12 cellular contexts compared by ENCODE assay signal in genomic region chr19:29785955-29786589, GRCh38. TPM values are rescaled to one million over a fixed set of nuclear protein-coding genes. Genes with fewer than 3 reads are reported as not detected.
DNase-seq lines count a peak whose midpoint lies in the region; ATAC-seq and TF ChIP-seq lines count a peak whose summit lies in the region.
"Had no signal": no experiment of that assay in that cellular context is flagged by ENCODE, and none has a peak within 500 bp of the region (broad histone marks: within the 10 kb centered on the region; RNA-seq: fewer than 3 reads in every experiment).

No MANE protein-coding gene starts in this region.

- no peaks in the 10 kb centered on the region for H3K9me3 Mint-ChIP-seq in natural killer cell treated with Interleukin-12 subunit alpha and Interleukin-12 subunit beta and Interleukin-15 and Interleukin-18, amount 100 ng/mL, for 72 hours
- H3K9me3 Mint-ChIP-seq: activated T-helper 17 cell treated with anti-CD3 and anti-CD28 coated beads, Interleukin-2, amount 50 U/mL, for 72 hours had no signal

- H4K8ac ChIP-seq in mesendoderm (ENCODE audit: low read depth, low read length), result no peak overlapping the region

- H4K5ac ChIP-seq in mesendoderm (ENCODE audit: low read length), result no peak overlapping the region

- H3K9me2 ChIP-seq in DOHH2 (replicated peaks; ENCODE audit: control insufficient read depth, low read length), result no peaks in the 10 kb centered on the region

- H2AK5ac ChIP-seq in mesendoderm (ENCODE audit: low read length), result no peak overlapping the region

- H3K27ac ChIP-seq in DOHH2 (ENCODE audit: low read depth, low read length), result no peak overlapping the region
- no peak overlapping the region for H3K27ac ChIP-seq in mesendoderm (ENCODE audit: low read depth, low read length)

- H3K27ac Mint-ChIP-seq in natural killer cell treated with Interleukin-12 subunit alpha and Interleukin-12 subunit beta and Interleukin-15 and Interleukin-18, amount 100 ng/mL, for 72 hours, result no peak overlapping the region
- H3K27ac Mint-ChIP-seq: activated T-helper 17 cell treated with anti-CD3 and anti-CD28 coated beads, Interleukin-2, amount 50 U/mL, for 72 hours had no signal

- ATAC-seq in natural killer cell treated with Interleukin-12 subunit alpha and Interleukin-12 subunit beta and Interleukin-15 and Interleukin-18, amount 100 ng/mL, for 72 hours, result no peak
- ATAC-seq in HG03097 (IDR thresholded peaks at IDR 0.05; ENCODE audit: low FRiP score, unreplicated experiment), result no peak
- ATAC-seq: activated T-helper 17 cell treated with anti-CD3 and anti-CD28 coated beads, Interleukin-2, amount 50 U/mL, for 72 hours had no signal

- H4K20me1 ChIP-seq in DOHH2 (ENCODE audit: control insufficient read depth, insufficient read depth, low read depth, low read length), result no peaks in the 10 kb centered on the region

- no peak overlapping the region for H3K4me3 Mint-ChIP-seq in natural killer cell treated with Interleukin-12 subunit alpha and Interleukin-12 subunit beta and Interleukin-15 and Interleukin-18, amount 100 ng/mL, for 72 hours
- H3K4me3 Mint-ChIP-seq: activated T-helper 17 cell treated with anti-CD3 and anti-CD28 coated beads, Interleukin-2, amount 50 U/mL, for 72 hours had no signal

- H3K79me2 ChIP-seq in DOHH2 (ENCODE audit: control insufficient read depth, low read length), result no peaks in the 10 kb centered on the region
- no peaks in the 10 kb centered on the region for H3K79me2 ChIP-seq in mesendoderm (ENCODE audit: control insufficient read depth, insufficient read depth, low read length)

- H3K4me1 Mint-ChIP-seq in natural killer cell treated with Interleukin-12 subunit alpha and Interleukin-12 subunit beta and Interleukin-15 and Interleukin-18, amount 100 ng/mL, for 72 hours (ENCODE audit: low read depth in 2 of 2), result no peaks in the 10 kb centered on the region
- H3K4me1 Mint-ChIP-seq: activated T-helper 17 cell treated with anti-CD3 and anti-CD28 coated beads, Interleukin-2, amount 50 U/mL, for 72 hours had no signal

- H3K36me3 ChIP-seq in DOHH2 (ENCODE audit: control insufficient read depth, low read length) (no peaks in the 10 kb centered on the region), mesendoderm (ENCODE audit: control insufficient read depth, insufficient read depth, low read length) (no peaks in the 10 kb centered on the region)

- TF ChIP-seq CTCF in DOHH2 (IDR thresholded peaks at IDR 0.05; ENCODE audit: low read depth, low read length, poor library complexity, severe bottlenecking), result peak; percentile 59
- peak; percentile 23 for TF ChIP-seq CTCF in GM20000 (IDR thresholded peaks at IDR 0.05; ENCODE audit: extremely low read depth, missing control alignments)

- no CpG with 5 or more reads among the region's 5 CpGs for WGBS in mesendoderm (ENCODE audit: extremely low coverage, insufficient coverage, low lambda C conversion rate)

- H3K4me3 ChIP-seq in DOHH2 (ENCODE audit: low read length) (no peak overlapping the region), mesendoderm (ENCODE audit: low read length) (no peak overlapping the region)

- H2BK5ac ChIP-seq in mesendoderm (ENCODE audit: low read length), result no peak overlapping the region

- H3K23ac ChIP-seq in mesendoderm (ENCODE audit: low read length), result no peak overlapping the region

- no peaks in the 10 kb centered on the region for H3K27me3 Mint-ChIP-seq in natural killer cell treated with Interleukin-12 subunit alpha and Interleukin-12 subunit beta and Interleukin-15 and Interleukin-18, amount 100 ng/mL, for 72 hours

- H2BK120ac ChIP-seq in mesendoderm (ENCODE audit: low read depth, low read length), result no peak overlapping the region

- H2BK15ac ChIP-seq in mesendoderm (replicated peaks; ENCODE audit: low read depth), result no peak overlapping the region

- no peaks in the 10 kb centered on the region for H3K36me3 Mint-ChIP-seq in natural killer cell treated with Interleukin-12 subunit alpha and Interleukin-12 subunit beta and Interleukin-15 and Interleukin-18, amount 100 ng/mL, for 72 hours

- H3K4ac ChIP-seq in mesendoderm (ENCODE audit: low read depth, low read length), result no peak overlapping the region

- no peak overlapping the region for H3K18ac ChIP-seq in mesendoderm (ENCODE audit: low read length)

- H3K9me3 ChIP-seq in DOHH2 (ENCODE audit: control insufficient read depth, insufficient read depth, low read length), result no peaks in the 10 kb centered on the region

- H3K27me3 ChIP-seq in DOHH2 (ENCODE audit: control insufficient read depth, low read length), result no peaks in the 10 kb centered on the region
- no peaks in the 10 kb centered on the region for H3K27me3 ChIP-seq in mesendoderm (ENCODE audit: insufficient read depth, low read length, poor library complexity)

- no peaks in the 10 kb centered on the region for H3F3A ChIP-seq in DOHH2 (ENCODE audit: control insufficient read depth, insufficient read depth)

- no peaks in the 10 kb centered on the region for H3K79me1 ChIP-seq in mesendoderm (ENCODE audit: low read length)

- H3K56ac ChIP-seq in mesendoderm (ENCODE audit: low read length), result no peak overlapping the region

- H3K9ac ChIP-seq in mesendoderm (ENCODE audit: low read length), result no peak overlapping the region

- H3K4me1 ChIP-seq in DOHH2 (ENCODE audit: control insufficient read depth, low read length) (no peaks in the 10 kb centered on the region), mesendoderm (ENCODE audit: control insufficient read depth, low read depth, low read length) (no peaks in the 10 kb centered on the region)

- H3K4me2 ChIP-seq in DOHH2 (ENCODE audit: low read length), result no peak overlapping the region
- no peak overlapping the region for H3K4me2 ChIP-seq in mesendoderm (ENCODE audit: low read length)

- DNase-seq in GM20000 (ENCODE audit: low spot score), result peak; percentile 55
- peak; percentile 15 for DNase-seq in RPMI8226
- peak; percentile 25 for DNase-seq in mesendoderm
- no peak for DNase-seq in NCI-H1417 (lab: John Stamatoyannopoulos, UW)
- no peak for DNase-seq in natural killer cell treated with Interleukin-12 subunit alpha and Interleukin-12 subunit beta and Interleukin-15 and Interleukin-18, amount 100 ng/mL, for 72 hours (ENCODE audit: low spot score)
- no peak for DNase-seq in HCEC 1CT
- DNase-seq: glutamatergic neuron; NCI-H2227 treated with DMSO at 0.1 percent for 48 hours; stimulated activated naive CD4-positive, alpha-beta T cell treated with Interleukin-2 at 50 U/mL for 16 hours had no signal

RNA-seq across cellular contexts. Expression of gene CCNE1, which starts 25.7 kb away (rescaled TPM):
- 36.6 TPM for polyA plus RNA-seq in mesendoderm (2013, experiment 1 of 2)
- polyA plus RNA-seq in mesendoderm (2013, experiment 2 of 2), result 36.5 TPM
- 10 to 100 TPM; 16.5 to 33.2 TPM for total RNA-seq in natural killer cell treated with Interleukin-12 subunit alpha and Interleukin-12 subunit beta and Interleukin-15 and Interleukin-18, amount 100 ng/mL, for 72 hours

Comparison
In these comparisons a context has a peak if more than half of its experiments do, and no peak if none do; other contexts are left out.
1. DNase-seq: peak in GM20000 (single experiment), RPMI8226 (single experiment) and mesendoderm (single experiment); none in NCI-H1417 (0 of 3), natural killer cell treated with Interleukin-12 subunit alpha and Interleukin-12 subunit beta and Interleukin-15 and Interleukin-18, amount 100 ng/mL, for 72 hours (single experiment) and HCEC 1CT (single experiment).